In the genomic region with DNA sequence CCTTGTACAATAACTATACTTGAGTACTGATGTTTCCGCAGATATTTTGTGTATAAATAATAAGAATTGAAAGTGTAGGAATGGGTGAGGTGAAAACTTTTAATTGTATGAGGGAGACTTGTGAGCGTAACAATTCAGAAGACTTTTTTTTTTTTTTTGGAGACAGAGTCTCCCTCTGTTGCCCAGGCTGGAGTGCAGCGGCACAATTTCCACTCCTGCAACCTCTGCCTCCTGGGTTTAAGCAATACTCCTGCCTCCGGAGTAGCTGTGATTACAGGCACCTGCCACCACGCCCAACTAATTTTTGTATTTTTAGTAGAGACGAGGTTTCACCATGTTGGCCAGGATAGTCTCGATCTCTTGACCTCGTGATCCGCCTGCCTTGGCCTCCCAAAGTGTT, we compare ENCODE assay signal across 6 cellular contexts. TPM values are rescaled to one million over a fixed set of nuclear protein-coding genes. Genes with fewer than 3 reads are reported as not detected.
DNase-seq lines count a peak whose midpoint lies in the region; ATAC-seq and TF ChIP-seq lines count a peak whose summit lies in the region.
"Not testable (repeated sequence)": the region's sequence is repeated elsewhere in the genome, so short reads cannot be mapped to it uniquely, and the experiment has no call there.

No MANE protein-coding gene starts in this region.

- not testable (repeated sequence) for BruUV-seq in HCT116 (replicated peaks; lab: Mats Ljungman, UMichigan)

- 0 out of 2 replicates have a peak, but pooled peaks have one; percentile 14 for TF ChIP-seq CTCF in 22Rv1 (IDR thresholded peaks at IDR 0.05)
- peak; percentile 25 to 29; a peak in 3 of 4 replicates for TF ChIP-seq CTCF in GM23338 (conservative IDR thresholded peaks at IDR 0.05; ENCODE audit: low read depth in 2 of 2)
- peak in 1 of 3 experiments; percentile 6; a peak in 1 of 6 replicates for TF ChIP-seq CTCF in HCT116 (IDR thresholded peaks at IDR 0.05 in 2 of 3, conservative IDR thresholded peaks at IDR 0.05 in 1 of 3; ENCODE audit: borderline replicate concordance in 1 of 3, insufficient read depth in 1 of 3, low read depth in 2 of 3, low read length in 2 of 3)
- peak; percentile 14 for TF ChIP-seq CTCF in chondrocyte (IDR thresholded peaks at IDR 0.05)
- TF ChIP-seq CTCF in endodermal cell (conservative IDR thresholded peaks at IDR 0.05) = peak; percentile 63
- TF ChIP-seq CTCF in neural progenitor cell (IDR thresholded peaks at IDR 0.05) = peak; percentile 12

- not testable (repeated sequence) for H3K27me3 Mint-ChIP-seq in GM23338 (ENCODE audit: insufficient read depth, low read depth, poor library complexity); chondrocyte (ENCODE audit: low read depth); endodermal cell (ENCODE audit: insufficient read depth); neural progenitor cell (ENCODE audit: insufficient read depth, low read depth)

- not testable (repeated sequence) for DNase-seq in GM23338 (ENCODE audit: low spot score); HCT116 (ENCODE audit: low read depth, low spot score); chondrocyte (ENCODE audit: low spot score); endodermal cell; neural progenitor cell (ENCODE audit: low spot score)

- not testable (repeated sequence) for H3K9me3 ChIP-seq in HCT116 (ENCODE audit: control insufficient read depth in 1 of 2, insufficient read depth in 1 of 2, low read depth in 1 of 2, low read length in 2 of 2); endodermal cell (ENCODE audit: control insufficient read depth, low read length); neural progenitor cell (ENCODE audit: low read depth)

- TF ChIP-seq RAD21 in HCT116 (IDR thresholded peaks at IDR 0.05; ENCODE audit: low read depth) = 0 out of 2 replicates have a peak, but pooled peaks have one; percentile 3

- H3K4me3 ChIP-seq in GM23338; HCT116 (replicated peaks in 1 of 2; ENCODE audit: low read depth in 1 of 2, low read length in 2 of 2); endodermal cell (ENCODE audit: low read length); neural progenitor cell: not testable (repeated sequence)

- 88 to 90% methylated on average over 5 to 9 of the region's 9 CpGs for WGBS in endodermal cell (ENCODE audit: insufficient coverage in 1 of 2, insufficient read length in 1 of 2), 2 experiments

- not testable (repeated sequence) for H3K9ac ChIP-seq in HCT116 (ENCODE audit: low read length); endodermal cell (ENCODE audit: extremely low read depth, low read length, poor library complexity, severe bottlenecking); neural progenitor cell

- intact Hi-C loops in HCT116 (cut with micrococcal nuclease) = not testable (repeated sequence)

- not testable (repeated sequence) for H3K9me2 ChIP-seq in GM23338 (ENCODE audit: insufficient read depth); HCT116 (ENCODE audit: insufficient read depth)

- peaks cover 55% of the 10 kb centered on the region for H3K4me1 Mint-ChIP-seq in GM23338
- not testable (repeated sequence) for H3K4me1 Mint-ChIP-seq in chondrocyte (ENCODE audit: low read depth)
- H3K4me1 Mint-ChIP-seq in endodermal cell = peaks cover 42% of the 10 kb centered on the region
- H3K4me1 Mint-ChIP-seq in neural progenitor cell = peaks cover 15% of the 10 kb centered on the region

- not testable (repeated sequence) for H3K27me3 ChIP-seq in GM23338 (ENCODE audit: insufficient read depth); HCT116 (ENCODE audit: insufficient read depth, low read length); endodermal cell (ENCODE audit: control insufficient read depth, insufficient read depth, low read length, poor library complexity, severe bottlenecking); neural progenitor cell

- POLR2A ChIA-PET in HCT116 (lab: Charles Lee) = not testable (repeated sequence)

- H3K36me3 Mint-ChIP-seq in GM23338 (ENCODE audit: low read depth); chondrocyte (ENCODE audit: low read depth): not testable (repeated sequence)
- H3K36me3 Mint-ChIP-seq in endodermal cell (ENCODE audit: low read depth) (peaks cover 12% of the 10 kb centered on the region), neural progenitor cell (peaks cover 56% of the 10 kb centered on the region)

- TF ChIP-seq POLR2A in HCT116 (IDR thresholded peaks at IDR 0.05; ENCODE audit: borderline replicate concordance, extremely low read depth, insufficient read depth, insufficient read length) = not testable (repeated sequence)

- not testable (repeated sequence) for H3K27ac Mint-ChIP-seq in GM23338; chondrocyte (ENCODE audit: unreplicated experiment); endodermal cell; neural progenitor cell

- H3K79me2 ChIP-seq in GM23338 (replicated peaks; ENCODE audit: insufficient read depth) (peaks cover 99% of the 10 kb centered on the region), HCT116 (ENCODE audit: insufficient read depth, low read length) (peaks cover 50% of the 10 kb centered on the region), neural progenitor cell (ENCODE audit: low read depth) (peaks cover 97% of the 10 kb centered on the region)

- not testable (repeated sequence) for H2AFZ ChIP-seq in GM23338; HCT116 (ENCODE audit: low read depth, low read length, poor library complexity, severe bottlenecking); neural progenitor cell (replicated peaks)

- RAD21 ChIA-PET in HCT116 (lab: Charles Lee; ENCODE audit: low non-redundant PET in 1 of 2, low total read pairs in 2 of 2, uncharacterized antibody in 2 of 2, unreplicated experiment in 2 of 2) = not testable (repeated sequence)

- H3K4me1 ChIP-seq in GM23338 (ENCODE audit: insufficient read depth) (peaks cover 54% of the 10 kb centered on the region), neural progenitor cell (peaks cover 32% of the 10 kb centered on the region)
- H3K4me1 ChIP-seq in HCT116 (ENCODE audit: control insufficient read depth in 1 of 2, insufficient read depth in 2 of 2, low read length in 2 of 2); endodermal cell (ENCODE audit: control insufficient read depth, insufficient read depth, low read length): not testable (repeated sequence)

- H3K4me2 ChIP-seq in GM23338 = 0 out of 2 replicates have a peak overlapping the region, but pooled peaks have one; percentile 11
- H3K4me2 ChIP-seq in HCT116 (ENCODE audit: low read length); neural progenitor cell: not testable (repeated sequence)

- CTCF ChIA-PET in HCT116 (lab: Charles Lee) = not testable (repeated sequence)

- H3K4me3 Mint-ChIP-seq in GM23338; chondrocyte (ENCODE audit: unreplicated experiment); endodermal cell; neural progenitor cell: not testable (repeated sequence)

- H3K36me3 ChIP-seq in GM23338 (ENCODE audit: insufficient read depth); HCT116 (ENCODE audit: control insufficient read depth in 1 of 2, insufficient read depth in 2 of 2, low read length in 2 of 2); neural progenitor cell: not testable (repeated sequence)
- H3K36me3 ChIP-seq in endodermal cell (ENCODE audit: control insufficient read depth, insufficient read depth, low read length) = peaks cover 13% of the 10 kb centered on the region

- H3K27ac ChIP-seq in 22Rv1; GM23338 (ENCODE audit: low read depth); HCT116 (ENCODE audit: low read depth, low read length); endodermal cell (ENCODE audit: low read depth, low read length); neural progenitor cell: not testable (repeated sequence)

- H3F3A ChIP-seq in GM23338 (replicated peaks; ENCODE audit: low read depth); neural progenitor cell (ENCODE audit: low read depth): not testable (repeated sequence)

- ATAC-seq in GM23338 = peak; percentile 62
- not testable (repeated sequence) for ATAC-seq in HCT116

- H3K9me3 Mint-ChIP-seq in GM23338; chondrocyte (ENCODE audit: low read depth); endodermal cell; neural progenitor cell: not testable (repeated sequence)

- H4K20me1 ChIP-seq in GM23338 (replicated peaks; ENCODE audit: insufficient read depth) (peaks cover 38% of the 10 kb centered on the region; the same call in 1 of the 2 replicates), neural progenitor cell (ENCODE audit: low read depth) (peaks cover 42% of the 10 kb centered on the region)
- not testable (repeated sequence) for H4K20me1 ChIP-seq in HCT116 (ENCODE audit: insufficient read depth)

RNA-seq across cellular contexts. Expression of gene PLEKHA5, which starts 40.8 kb away (rescaled TPM):
- 81.8 and 82.8 TPM in 2 replicates for total RNA-seq in GM23338 (2014; rRNA removed; shearing (Covaris generic))
- 79.9 and 112 TPM in 2 replicates for polyA plus RNA-seq in GM23338 (2016; fragmentation: Nextera tagmentation; extraction: Ambion mirVana)
- 18.9 TPM for total RNA-seq in HCT116 (2021; ENCODE audit: unreplicated experiment)
- polyA plus RNA-seq in HCT116 (2012) = 7.0 and 8.6 TPM in 2 replicates
- total RNA-seq in chondrocyte = 8.6 to 14.6 TPM (median 8.9 TPM) in 3 replicates
- total RNA-seq in endodermal cell = 100 to 1,000 TPM in 1 of 2 donors, 10 to 100 TPM in 1; 48.5 to 139 TPM
- 68.6 TPM for polyA plus RNA-seq in endodermal cell (2013, experiment 1 of 2)
- polyA plus RNA-seq in endodermal cell (2013, experiment 2 of 2) = 71.7 TPM
- 52.7 and 86.7 TPM in 2 replicates for total RNA-seq in neural progenitor cell (ENCODE audit: low replicate concordance)
